In genomic region chr2:228675715-228676114, GRCh38 we compare ENCODE assay signal across 25 cellular contexts.
"Had no signal": no experiment of that assay in that cellular context is flagged by ENCODE, and none has a peak within 500 bp of the region (broad histone marks: within the 10 kb centered on the region; RNA-seq: fewer than 3 reads in every experiment).

No MANE protein-coding gene starts in this region.

- H3K27ac Mint-ChIP-seq: activated B cell treated with CpG ODN at 0.5 μM for 24 hours; activated CD8-positive, alpha-beta T cell treated with anti-CD3 and anti-CD28 coated beads for 36 hours; activated T-helper 17 cell treated with anti-CD3 and anti-CD28 coated beads, Interleukin-2, amount 50 U/mL, for 72 hours; natural killer cell; stimulated activated naive CD8-positive, alpha-beta T cell treated with anti-CD3 and anti-CD28 coated beads, Interleukin-15, Interleukin-2, amounts not matched to agents 100 ng/mL and 50 ng/mL, for 24 hours; T-helper 2 cell treated with Interferon-gamma antibody and Interleukin-4, amounts not matched to agents 5 μg/mL and 100 μg/mL, for 36 hours had no signal

- H3K27me3 Mint-ChIP-seq: activated B cell treated with CpG ODN at 0.5 μM for 24 hours; activated CD8-positive, alpha-beta T cell treated with anti-CD3 and anti-CD28 coated beads for 36 hours; activated T-helper 17 cell treated with anti-CD3 and anti-CD28 coated beads, Interleukin-2, amount 50 U/mL, for 72 hours; stimulated activated naive CD8-positive, alpha-beta T cell treated with anti-CD3 and anti-CD28 coated beads, Interleukin-15, Interleukin-2, amounts not matched to agents 100 ng/mL and 50 ng/mL, for 24 hours had no signal

- H3K9me3 Mint-ChIP-seq: activated B cell treated with CpG ODN at 0.5 μM for 24 hours; activated CD8-positive, alpha-beta T cell treated with anti-CD3 and anti-CD28 coated beads for 36 hours had no signal

- H3K27me3 ChIP-seq: breast epithelium, esophagus muscularis mucosa, heart left ventricle, right lobe of liver, upper lobe of left lung, vagina had no signal

- H3K36me3 ChIP-seq: breast epithelium, esophagus muscularis mucosa, heart left ventricle, right lobe of liver, upper lobe of left lung, vagina had no signal

- H3K4me1 ChIP-seq: breast epithelium, esophagus muscularis mucosa, upper lobe of left lung had no signal

- H3K27ac ChIP-seq: breast epithelium, esophagus muscularis mucosa, right lobe of liver, upper lobe of left lung, vagina had no signal

- H3K9me3 ChIP-seq: breast epithelium, esophagus muscularis mucosa, heart left ventricle, right lobe of liver, upper lobe of left lung, vagina had no signal

- ATAC-seq: activated CD8-positive, alpha-beta T cell treated with anti-CD3 and anti-CD28 coated beads for 36 hours; activated T-cell treated with anti-CD3 and anti-CD28 coated beads, Interleukin-2, amount 50 U/mL, for 4 hours; activated T-helper 17 cell treated with anti-CD3 and anti-CD28 coated beads, Interleukin-2, amount 50 U/mL, for 72 hours; natural killer cell had no signal

- H3K4me3 Mint-ChIP-seq: activated B cell treated with CpG ODN at 0.5 μM for 24 hours; activated CD8-positive, alpha-beta T cell treated with anti-CD3 and anti-CD28 coated beads for 36 hours; activated T-cell treated with anti-CD3 and anti-CD28 coated beads, Interleukin-2, amount 50 U/mL, for 4 hours; activated T-helper 17 cell treated with anti-CD3 and anti-CD28 coated beads, Interleukin-2, amount 50 U/mL, for 72 hours; natural killer cell; stimulated activated naive CD8-positive, alpha-beta T cell treated with anti-CD3 and anti-CD28 coated beads, Interleukin-15, Interleukin-2, amounts not matched to agents 100 ng/mL and 50 ng/mL, for 24 hours; T-helper 2 cell treated with Interferon-gamma antibody and Interleukin-4, amounts not matched to agents 5 μg/mL and 100 μg/mL, for 36 hours had no signal

- DNase-seq: activated B cell treated with CpG ODN at 0.5 μM for 24 hours; activated CD4-positive, alpha-beta T cell treated with anti-CD3 and anti-CD28 coated beads, Interleukin-2, amount 50 U/mL, for 1 hour; activated CD8-positive, alpha-beta T cell treated with anti-CD3 and anti-CD28 coated beads for 36 hours; activated gamma-delta T cell treated with Interleukin-2 at 50 U/mL for 16 hours; activated naive CD4-positive, alpha-beta T cell treated with anti-CD3 and anti-CD28 coated beads, Interleukin-2, amount 50 U/mL, for 16 hours; activated T-cell treated with anti-CD3 and anti-CD28 coated beads, Interleukin-2, amount 50 U/mL, for 4 hours; central memory CD4-positive, alpha-beta T cell; dermis blood vessel endothelial cell; effector CD4-positive, alpha-beta T cell; mesendoderm; natural killer cell; posterior cingulate gyrus; right lobe of liver; stimulated activated CD4-positive, alpha-beta T cell treated with anti-CD3 and anti-CD28 coated beads, Interleukin-12 subunit alpha, Interleukin-12 subunit beta, amount 100 ng/mL, for 4 hours; stimulated activated CD4-positive, alpha-beta T cell treated with anti-CD3 and anti-CD28 coated beads, Interleukin-4, amount 100 ng/mL, for 1 hour; T-helper 1 cell; upper lobe of left lung had no signal

- H3K4me3 ChIP-seq: breast epithelium, esophagus muscularis mucosa, heart left ventricle, lung, right lobe of liver, upper lobe of left lung, vagina had no signal

- H3K4me1 Mint-ChIP-seq: activated B cell treated with CpG ODN at 0.5 μM for 24 hours; activated T-helper 17 cell treated with anti-CD3 and anti-CD28 coated beads, Interleukin-2, amount 50 U/mL, for 72 hours; natural killer cell had no signal
